In genomic region chr7:92447239-92448184, GRCh38 we compare ENCODE assay signal across 1 cellular context.
TF ChIP-seq lines count a peak whose summit lies in the region.

TSS of gene GATAD1 (plus strand) at chr7:92447482. CDS start at chr7:92447730, 248 bp downstream.

TF ChIP-seq in K562, 482 proteins besides CTCF, POLR2A, EP300 and RAD21 (continued from another document and continues in another):
- TF ChIP-seq, protein P1, sequence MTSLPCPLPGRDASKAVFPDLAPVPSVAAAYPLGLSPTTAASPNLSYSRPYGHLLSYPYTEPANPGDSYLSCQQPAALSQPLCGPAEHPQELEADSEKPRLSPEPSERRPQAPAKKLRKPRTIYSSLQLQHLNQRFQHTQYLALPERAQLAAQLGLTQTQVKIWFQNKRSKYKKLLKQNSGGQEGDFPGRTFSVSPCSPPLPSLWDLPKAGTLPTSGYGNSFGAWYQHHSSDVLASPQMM (CRISPR knock-in tag; IDR thresholded peaks at IDR 0.05), result no peak
- TF ChIP-seq CBX5 (IDR thresholded peaks at IDR 0.05; ENCODE audit: borderline replicate concordance, low read depth) (peak; percentile 66), ADNP (tag; IDR thresholded peaks at IDR 0.05) (no peak), MEF2A (IDR thresholded peaks at IDR 0.05; ENCODE audit: control insufficient read depth, low read depth, low read length) (no peak), STAT6 (CRISPR knock-in tag; IDR thresholded peaks at IDR 0.05) (peak; percentile 68; the same call in 1 of the 2 replicates), HMG20B (CRISPR knock-in tag; IDR thresholded peaks at IDR 0.05) (peak; percentile 57; the same call in 1 of the 2 replicates), CBX1 (IDR thresholded peaks at IDR 0.05; ENCODE audit: low read depth) (0 out of 2 replicates have a peak, but pooled peaks have one; percentile 58), TRIM24 (IDR thresholded peaks at IDR 0.05) (peak in 1 of 2 experiments; percentile 65; a peak in 2 of 4 replicates), UBTF (IDR thresholded peaks at IDR 0.05; ENCODE audit: borderline replicate concordance in 1 of 2, low read depth in 2 of 2, low read length in 2 of 2) (peak in 1 of 2 experiments; percentile 74; a peak in 1 of 4 replicates), DMBX1 (CRISPR knock-in tag; IDR thresholded peaks at IDR 0.05; ENCODE audit: borderline replicate concordance) (no peak), ZNF24 (IDR thresholded peaks at IDR 0.05) (peak; percentile 1), SMARCC2 (IDR thresholded peaks at IDR 0.05; ENCODE audit: low read depth) (no peak), RCOR1 (IDR thresholded peaks at IDR 0.05; ENCODE audit: borderline replicate concordance in 1 of 2, low read depth in 2 of 2, low read length in 2 of 2) (0 out of 4 replicates have a peak, but pooled peaks of 1 of the 2 experiments have one; percentile 35), ELF4 (CRISPR knock-in tag; IDR thresholded peaks at IDR 0.05) (peak; percentile 77; the same call in 1 of the 2 replicates), CHCHD3 (CRISPR knock-in tag; IDR thresholded peaks at IDR 0.05) (0 out of 2 replicates have a peak, but pooled peaks have one; percentile 35), PHF20 (IDR thresholded peaks at IDR 0.05; ENCODE audit: partially characterized antibody) (peak; percentile 79), PHF21A (IDR thresholded peaks at IDR 0.05; ENCODE audit: borderline replicate concordance, low read depth) (0 out of 2 replicates have a peak, but pooled peaks have one; percentile 12), MYNN (IDR thresholded peaks at IDR 0.05) (no peak; the same call in 1 of the 2 replicates), MYNN (CRISPR knock-in tag; IDR thresholded peaks at IDR 0.05) (no peak), PML (IDR thresholded peaks at IDR 0.05; ENCODE audit: low read length) (peak; percentile 85), HDAC2 (IDR thresholded peaks at IDR 0.05) (0 out of 2 replicates have a peak, but pooled peaks have one; percentile 54), ETS1 (conservative IDR thresholded peaks at IDR 0.05; ENCODE audit: control insufficient read depth, low read depth, low read length) (peak; percentile 7; the same call in 1 of the 2 replicates), BCLAF1 (IDR thresholded peaks at IDR 0.05; ENCODE audit: borderline replicate concordance in 1 of 2, control insufficient read depth in 1 of 2, low read depth in 2 of 2, low read length in 1 of 2) (peak in 1 of 2 experiments; percentile 65; a peak in 1 of 4 replicates), L3MBTL2 (IDR thresholded peaks at IDR 0.05) (peak; percentile 92), ZNF384 (IDR thresholded peaks at IDR 0.05; ENCODE audit: low read depth, low read length) (0 out of 2 replicates have a peak, but pooled peaks have one; percentile 4), ZBTB7A (IDR thresholded peaks at IDR 0.05; ENCODE audit: borderline replicate concordance, control insufficient read depth, low read depth, low read length) (0 out of 2 replicates have a peak, but pooled peaks have one; percentile 61), KLF16 (IDR thresholded peaks at IDR 0.05) (peak; percentile 49; the same call in 1 of the 2 replicates), TAF1 (IDR thresholded peaks at IDR 0.05; ENCODE audit: control insufficient read depth, extremely low read depth, insufficient read depth, low read length, severe bottlenecking) (peak; percentile 82), ZNF263 (CRISPR knock-in tag; IDR thresholded peaks at IDR 0.05; ENCODE audit: borderline replicate concordance) (peak; percentile 79), SAP30 (IDR thresholded peaks at IDR 0.05; ENCODE audit: borderline replicate concordance, insufficient read depth, low read depth, low read length, poor library complexity, severe bottlenecking) (peak; percentile 70), GABPA (tag; conservative IDR thresholded peaks at IDR 0.05; ENCODE audit: low read depth) (peak; percentile 99), HMGXB4 (CRISPR knock-in tag; IDR thresholded peaks at IDR 0.05) (peak; percentile 91; the same call in 1 of the 2 replicates), TOE1 (IDR thresholded peaks at IDR 0.05; ENCODE audit: borderline replicate concordance) (peak; percentile 89), TOE1 (CRISPR knock-in tag; IDR thresholded peaks at IDR 0.05; ENCODE audit: borderline replicate concordance, low read depth) (no peak), CCNT2 (IDR thresholded peaks at IDR 0.05; ENCODE audit: borderline replicate concordance, extremely low read depth, insufficient read length, low read depth, low read length) (peak; percentile 69), MAZ (CRISPR knock-in tag; conservative IDR thresholded peaks at IDR 0.05 in 1 of 2, IDR thresholded peaks at IDR 0.05 in 1 of 2) (peak; percentile 91 to 93), EP400 (IDR thresholded peaks at IDR 0.05) (peak; percentile 96), CBX3 (IDR thresholded peaks at IDR 0.05; ENCODE audit: borderline replicate concordance in 1 of 2, low read length in 2 of 2) (peak in 1 of 2 experiments; percentile 72; a peak in 2 of 3 replicates), ETV1 (tag; conservative IDR thresholded peaks at IDR 0.05; ENCODE audit: low read depth) (peak; percentile 97), SP2 (IDR thresholded peaks at IDR 0.05; ENCODE audit: extremely low read depth, low read depth, low read length, poor library complexity, severe bottlenecking) (no peak)
- TF ChIP-seq, protein P2, sequence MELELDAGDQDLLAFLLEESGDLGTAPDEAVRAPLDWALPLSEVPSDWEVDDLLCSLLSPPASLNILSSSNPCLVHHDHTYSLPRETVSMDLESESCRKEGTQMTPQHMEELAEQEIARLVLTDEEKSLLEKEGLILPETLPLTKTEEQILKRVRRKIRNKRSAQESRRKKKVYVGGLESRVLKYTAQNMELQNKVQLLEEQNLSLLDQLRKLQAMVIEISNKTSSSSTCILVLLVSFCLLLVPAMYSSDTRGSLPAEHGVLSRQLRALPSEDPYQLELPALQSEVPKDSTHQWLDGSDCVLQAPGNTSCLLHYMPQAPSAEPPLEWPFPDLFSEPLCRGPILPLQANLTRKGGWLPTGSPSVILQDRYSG (tag; conservative IDR thresholded peaks at IDR 0.05; ENCODE audit: low read depth), result no peak
- TF ChIP-seq, protein P3, sequence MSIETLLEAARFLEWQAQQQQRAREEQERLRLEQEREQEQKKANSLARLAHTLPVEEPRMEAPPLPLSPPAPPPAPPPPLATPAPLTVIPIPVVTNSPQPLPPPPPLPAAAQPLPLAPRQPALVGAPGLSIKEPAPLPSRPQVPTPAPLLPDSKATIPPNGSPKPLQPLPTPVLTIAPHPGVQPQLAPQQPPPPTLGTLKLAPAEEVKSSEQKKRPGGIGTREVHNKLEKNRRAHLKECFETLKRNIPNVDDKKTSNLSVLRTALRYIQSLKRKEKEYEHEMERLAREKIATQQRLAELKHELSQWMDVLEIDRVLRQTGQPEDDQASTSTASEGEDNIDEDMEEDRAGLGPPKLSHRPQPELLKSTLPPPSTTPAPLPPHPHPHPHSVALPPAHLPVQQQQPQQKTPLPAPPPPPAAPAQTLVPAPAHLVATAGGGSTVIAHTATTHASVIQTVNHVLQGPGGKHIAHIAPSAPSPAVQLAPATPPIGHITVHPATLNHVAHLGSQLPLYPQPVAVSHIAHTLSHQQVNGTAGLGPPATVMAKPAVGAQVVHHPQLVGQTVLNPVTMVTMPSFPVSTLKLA (conservative IDR thresholded peaks at IDR 0.05), result peak; percentile 57 to 75
- TF ChIP-seq, protein P4, sequence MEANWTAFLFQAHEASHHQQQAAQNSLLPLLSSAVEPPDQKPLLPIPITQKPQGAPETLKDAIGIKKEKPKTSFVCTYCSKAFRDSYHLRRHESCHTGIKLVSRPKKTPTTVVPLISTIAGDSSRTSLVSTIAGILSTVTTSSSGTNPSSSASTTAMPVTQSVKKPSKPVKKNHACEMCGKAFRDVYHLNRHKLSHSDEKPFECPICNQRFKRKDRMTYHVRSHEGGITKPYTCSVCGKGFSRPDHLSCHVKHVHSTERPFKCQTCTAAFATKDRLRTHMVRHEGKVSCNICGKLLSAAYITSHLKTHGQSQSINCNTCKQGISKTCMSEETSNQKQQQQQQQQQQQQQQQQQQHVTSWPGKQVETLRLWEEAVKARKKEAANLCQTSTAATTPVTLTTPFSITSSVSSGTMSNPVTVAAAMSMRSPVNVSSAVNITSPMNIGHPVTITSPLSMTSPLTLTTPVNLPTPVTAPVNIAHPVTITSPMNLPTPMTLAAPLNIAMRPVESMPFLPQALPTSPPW (CRISPR knock-in tag; IDR thresholded peaks at IDR 0.05), result peak; percentile 88
